ENCODE assay signal across 6 cellular contexts in the genomic region with DNA sequence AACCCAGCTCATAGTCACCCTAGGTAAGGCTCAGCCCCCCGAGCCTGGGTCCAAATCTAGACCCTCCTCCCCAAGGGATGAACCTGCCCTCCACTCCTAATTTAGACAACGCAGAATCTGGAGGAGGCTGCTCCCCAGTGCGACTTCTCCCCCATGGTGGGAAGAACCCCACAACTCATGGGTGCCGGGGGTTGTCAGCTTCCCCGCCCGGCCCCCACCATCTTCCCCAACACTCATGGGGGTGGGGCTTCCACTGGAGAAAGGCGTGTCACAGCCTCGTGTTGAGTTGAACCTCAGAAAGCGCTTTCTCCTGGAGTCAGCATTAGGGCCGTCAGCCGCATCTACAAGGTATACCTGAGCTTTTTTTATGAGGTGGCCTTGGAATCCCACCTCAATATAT.
"Had no signal": no experiment of that assay in that cellular context is flagged by ENCODE, and none has a peak within 500 bp of the region (broad histone marks: within the 10 kb centered on the region; RNA-seq: fewer than 3 reads in every experiment).

No MANE protein-coding gene starts in this region.

- H3K4me1 Mint-ChIP-seq: IgD-negative memory B cell had no signal

- H3K27ac Mint-ChIP-seq: GM23338, H9, IgD-negative memory B cell had no signal

- ATAC-seq: GM23338, HepG2 had no signal

- H3K4me3 ChIP-seq: GM23338 had no signal

- DNase-seq: H9, HCEC 1CT, KBM-7 had no signal

- H3K27me3 Mint-ChIP-seq: IgD-negative memory B cell had no signal

- H3K4me3 Mint-ChIP-seq: GM23338, H9, IgD-negative memory B cell had no signal

- H3K36me3 Mint-ChIP-seq: IgD-negative memory B cell had no signal
